Comparison of ENCODE assay signal across 19 cellular contexts in genomic region chr13:107284168-107284567, GRCh38.
DNase-seq lines count a peak whose midpoint lies in the region; TF ChIP-seq lines count a peak whose summit lies in the region.
"Had no signal": no experiment of that assay in that cellular context is flagged by ENCODE, and none has a peak within 500 bp of the region (broad histone marks: within the 10 kb centered on the region; RNA-seq: fewer than 3 reads in every experiment).

No MANE protein-coding gene starts in this region.

- H3K27ac Mint-ChIP-seq in CD8-positive, alpha-beta memory T cell = no peak overlapping the region
- H3K27ac Mint-ChIP-seq: CD4-positive, alpha-beta memory T cell; neural progenitor cell had no signal

- H3K4me1 Mint-ChIP-seq in CD8-positive, alpha-beta memory T cell = no peaks in the 10 kb centered on the region
- H3K4me1 Mint-ChIP-seq: CD4-positive, alpha-beta memory T cell had no signal

- H3K27me3 Mint-ChIP-seq in CD8-positive, alpha-beta memory T cell = no peaks in the 10 kb centered on the region
- H3K27me3 Mint-ChIP-seq: CD4-positive, alpha-beta memory T cell had no signal

- no peak overlapping the region for H3K4ac ChIP-seq in trophoblast cell (ENCODE audit: low read depth, low read length)

- no peaks in the 10 kb centered on the region for H3K79me1 ChIP-seq in trophoblast cell (ENCODE audit: low read length)

- no peaks in the 10 kb centered on the region for H3K36me3 ChIP-seq in A673 (ENCODE audit: insufficient read depth, low read length, poor library complexity, severe bottlenecking)
- no peaks in the 10 kb centered on the region for H3K36me3 ChIP-seq in MM.1S (replicated peaks; ENCODE audit: insufficient read depth, low read length)
- no peaks in the 10 kb centered on the region for H3K36me3 ChIP-seq in trophoblast cell (ENCODE audit: control insufficient read depth in 1 of 2, insufficient read depth in 2 of 2, low read length in 2 of 2)
- H3K36me3 ChIP-seq in CD8-positive, alpha-beta memory T cell (ENCODE audit: insufficient read depth, low read length) = no peaks in the 10 kb centered on the region
- H3K36me3 ChIP-seq in suprapubic skin = no peaks in the 10 kb centered on the region
- H3K36me3 ChIP-seq: neural progenitor cell had no signal

- no peaks in the 10 kb centered on the region for H3K36me3 Mint-ChIP-seq in CD8-positive, alpha-beta memory T cell
- H3K36me3 Mint-ChIP-seq: CD4-positive, alpha-beta memory T cell; neural progenitor cell had no signal

- no peak overlapping the region for H3K4me3 Mint-ChIP-seq in CD8-positive, alpha-beta memory T cell
- H3K4me3 Mint-ChIP-seq: CD4-positive, alpha-beta memory T cell; neural progenitor cell had no signal

- H3F3A ChIP-seq in MM.1S (ENCODE audit: insufficient read depth, low read length) = no peaks in the 10 kb centered on the region

- H3K4me1 ChIP-seq in A673 (ENCODE audit: insufficient read depth, low read length, poor library complexity, severe bottlenecking) = peaks cover 7% of the 10 kb centered on the region
- H3K4me1 ChIP-seq in MM.1S (ENCODE audit: low read length) = no peaks in the 10 kb centered on the region
- peaks cover 3% of the 10 kb centered on the region in 2 experiments for H3K4me1 ChIP-seq in trophoblast cell (ENCODE audit: control insufficient read depth in 1 of 2, insufficient read depth in 2 of 2, low read length in 2 of 2)
- H3K4me1 ChIP-seq in CD8-positive, alpha-beta memory T cell (ENCODE audit: insufficient read depth, low read length) = no peaks in the 10 kb centered on the region
- no peaks in the 10 kb centered on the region for H3K4me1 ChIP-seq in suprapubic skin
- H3K4me1 ChIP-seq: psoas muscle had no signal

- no peak overlapping the region for H2BK120ac ChIP-seq in trophoblast cell (ENCODE audit: insufficient read depth, low read length, poor library complexity)

- POLR2A ChIA-PET in A673 (lab: Charles Lee; ENCODE audit: low non-redundant PET) = no interaction called here
- POLR2A ChIA-PET in CD8-positive, alpha-beta memory T cell (lab: Charles Lee) = no interaction called here

- H3K4me2 ChIP-seq in MM.1S (ENCODE audit: low read depth, low read length) = no peak overlapping the region
- H3K4me2 ChIP-seq in trophoblast cell (ENCODE audit: low read length) = no peak overlapping the region
- H3K4me2 ChIP-seq: neural progenitor cell had no signal

- H4K8ac ChIP-seq in trophoblast cell (ENCODE audit: low read depth, low read length) = no peak overlapping the region

- H3K9me2 ChIP-seq in MM.1S (replicated peaks; ENCODE audit: insufficient read depth, low read length) = no peaks in the 10 kb centered on the region

- H3K4me3 ChIP-seq in A673 (ENCODE audit: low read depth, low read length, poor library complexity, severe bottlenecking) (no peak overlapping the region), cardiac fibroblast (replicated peaks in 1 of 2; ENCODE audit: low read depth in 2 of 2, low read length in 2 of 2) (no peak overlapping the region), MM.1S (ENCODE audit: low read length) (no peak overlapping the region), trophoblast cell (ENCODE audit: low read depth, low read length) (no peak overlapping the region), suprapubic skin (no peak overlapping the region)
- no peak overlapping the region for H3K4me3 ChIP-seq in CD8-positive, alpha-beta memory T cell (ENCODE audit: low read length)
- H3K4me3 ChIP-seq: mucosa of descending colon, neural progenitor cell, psoas muscle had no signal

- no peak overlapping the region for H3K14ac ChIP-seq in trophoblast cell (ENCODE audit: low read length)

- no peak overlapping the region for H2BK12ac ChIP-seq in trophoblast cell (ENCODE audit: low read length)

- no peak for TF ChIP-seq EP300 in suprapubic skin (IDR thresholded peaks at IDR 0.05)

- H2AFZ ChIP-seq in MM.1S (ENCODE audit: low read length) (no peak overlapping the region), trophoblast cell (ENCODE audit: insufficient read depth, low read length, poor library complexity) (no peak overlapping the region)
- H2AFZ ChIP-seq: neural progenitor cell had no signal

- no TSS peak for BruUV-seq in A673 (replicated peaks; lab: Mats Ljungman, UMichigan)

- peaks cover 2 to 19% (median 5%) of the 10 kb centered on the region in 5 donors for H3K9me3 Mint-ChIP-seq in CD8-positive, alpha-beta memory T cell
- H3K9me3 Mint-ChIP-seq: neural progenitor cell had no signal

- H3K79me2 ChIP-seq in MM.1S (ENCODE audit: low read length) (no peaks in the 10 kb centered on the region), trophoblast cell (ENCODE audit: control insufficient read depth, insufficient read depth, low read length, poor library complexity) (no peaks in the 10 kb centered on the region)

- TF ChIP-seq POLR2A in suprapubic skin (IDR thresholded peaks at IDR 0.05) = no peak

- H4K20me1 ChIP-seq in MM.1S (ENCODE audit: insufficient read depth, low read length) = no peaks in the 10 kb centered on the region

- no peak overlapping the region for H4K91ac ChIP-seq in trophoblast cell (ENCODE audit: low read depth, low read length)

- no peak overlapping the region for H3K9ac ChIP-seq in MM.1S (ENCODE audit: low read length)
- H3K9ac ChIP-seq in trophoblast cell (ENCODE audit: low read length) = no peak overlapping the region
- H3K9ac ChIP-seq: neural progenitor cell had no signal

- H3K9me3 ChIP-seq in A673 (ENCODE audit: low read depth, low read length, poor library complexity, severe bottlenecking) (no peaks in the 10 kb centered on the region), MM.1S (replicated peaks; ENCODE audit: insufficient read depth, low read length) (no peaks in the 10 kb centered on the region), trophoblast cell (ENCODE audit: insufficient read depth, low read depth, low read length) (no peaks in the 10 kb centered on the region), suprapubic skin (peaks cover 5% of the 10 kb centered on the region)
- H3K9me3 ChIP-seq in CD8-positive, alpha-beta memory T cell (ENCODE audit: low read length) = no peaks in the 10 kb centered on the region
- H3K9me3 ChIP-seq: mucosa of descending colon, psoas muscle had no signal

- intact Hi-C loops in A673 (cut with micrococcal nuclease; ENCODE audit: unreplicated experiment) = no loop called here

- no peak overlapping the region for H4K12ac ChIP-seq in trophoblast cell (ENCODE audit: low read depth, low read length)

- DNase-seq in A673 (ENCODE audit: low spot score) = peak; percentile 33
- peak; percentile 11 for DNase-seq in NCI-H460 (ENCODE audit: extremely low read depth, low read depth)
- DNase-seq in cardiac fibroblast (ENCODE audit: low read depth in 2 of 2) = peak; percentile 14 to 33
- DNase-seq in iris pigment epithelial cell (ENCODE audit: low read depth) = peak; percentile 58
- no peak for DNase-seq in MM.1S
- DNase-seq in trophoblast cell = no peak
- no peak for DNase-seq in CD8-positive, alpha-beta memory T cell
- DNase-seq in suprapubic skin (ENCODE audit: low spot score in 2 of 2) = no peak
- DNase-seq: activated CD4-positive, alpha-beta T cell treated with anti-CD3 and anti-CD28 coated beads, Interleukin-2, amount 50 U/mL, for 4 hours; activated effector memory CD4-positive, alpha-beta T cell treated with anti-CD3 and anti-CD28 coated beads, Interleukin-2, amount 50 U/mL, for 16 hours; CD4-positive, alpha-beta memory T cell; KBM-7; left colon; mucosa of descending colon; NCI-H2029; NCI-H510A treated with DMSO at 0.1 percent for 48 hours; psoas muscle; SHP77 had no signal

- H3K23ac ChIP-seq in trophoblast cell (ENCODE audit: low read length) = no peak overlapping the region

- no peak overlapping the region for H3K18ac ChIP-seq in trophoblast cell (ENCODE audit: low read length)

- H3K27me3 ChIP-seq in A673 (replicated peaks; ENCODE audit: insufficient read depth, low read depth, low read length, poor library complexity) (no peaks in the 10 kb centered on the region), MM.1S (replicated peaks; ENCODE audit: insufficient read depth, low read length) (no peaks in the 10 kb centered on the region), trophoblast cell (ENCODE audit: insufficient read depth, low read length) (no peaks in the 10 kb centered on the region), suprapubic skin (no peaks in the 10 kb centered on the region)
- H3K27me3 ChIP-seq in CD8-positive, alpha-beta memory T cell (ENCODE audit: insufficient read depth, low read length, poor library complexity, severe bottlenecking) = no peaks in the 10 kb centered on the region
- H3K27me3 ChIP-seq: neural progenitor cell had no signal

- CTCF ChIA-PET in A673 (lab: Charles Lee) = no interaction called here
- CTCF ChIA-PET in CD8-positive, alpha-beta memory T cell (lab: Charles Lee) = no interaction called here

- no peak overlapping the region for H2AK5ac ChIP-seq in trophoblast cell (ENCODE audit: low read length)

- H3K27ac ChIP-seq in A673 (ENCODE audit: low read depth, low read length, poor library complexity, severe bottlenecking) (no peak overlapping the region), MM.1S (ENCODE audit: low read length) (no peak overlapping the region), trophoblast cell (ENCODE audit: low read depth, low read length) (no peak overlapping the region), suprapubic skin (no peak overlapping the region)
- no peak overlapping the region for H3K27ac ChIP-seq in CD8-positive, alpha-beta memory T cell (ENCODE audit: low read depth, low read length)
- H3K27ac ChIP-seq: neural progenitor cell, psoas muscle had no signal

- no peak overlapping the region for H2BK5ac ChIP-seq in trophoblast cell (ENCODE audit: low read depth, low read length, poor library complexity)

- TF ChIP-seq CTCF in A673 (conservative IDR thresholded peaks at IDR 0.05; ENCODE audit: low read depth, low read length) (no peak), cardiac fibroblast (IDR thresholded peaks at IDR 0.05; ENCODE audit: low read depth, low read length) (no peak), MM.1S (IDR thresholded peaks at IDR 0.05; ENCODE audit: low read length) (no peak), suprapubic skin (IDR thresholded peaks at IDR 0.05) (no peak)

Comparison
In these comparisons a context has a peak if more than half of its experiments do, and no peak if none do; other contexts are left out.
1. DNase-seq: peak in A673 (single experiment), NCI-H460 (single experiment), cardiac fibroblast (2 of 2) and iris pigment epithelial cell (single experiment); none in MM.1S (single experiment), trophoblast cell (0 of 2), CD8-positive, alpha-beta memory T cell (0 of 5) and suprapubic skin (0 of 2).